ENCODE assay signal across 1 cellular context in the genomic region with DNA sequence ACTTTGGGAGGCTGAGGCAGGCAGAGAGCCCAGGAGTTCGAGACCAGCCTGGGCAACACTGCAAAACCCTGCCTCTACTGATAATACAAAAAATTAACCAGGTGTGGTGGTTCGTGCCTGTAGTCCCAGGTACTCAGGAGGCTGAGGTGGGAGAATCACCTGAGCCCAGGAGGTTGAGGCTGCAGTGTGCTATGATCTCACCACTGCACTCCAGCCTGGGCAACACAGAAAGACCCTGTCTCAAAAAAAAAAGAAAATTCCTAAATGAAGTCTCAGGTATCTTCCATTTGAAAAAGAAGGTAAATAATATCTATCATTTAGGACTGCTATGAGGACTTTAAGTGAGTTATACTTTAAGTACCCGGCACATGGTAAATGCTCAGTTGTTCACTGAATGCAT.
TF ChIP-seq lines count a peak whose summit lies in the region.

No MANE protein-coding gene starts in this region.

TF ChIP-seq in SK-N-SH, 30 proteins besides CTCF, POLR2A, EP300 and RAD21 (continued from another document):
- TF ChIP-seq, protein P1, sequence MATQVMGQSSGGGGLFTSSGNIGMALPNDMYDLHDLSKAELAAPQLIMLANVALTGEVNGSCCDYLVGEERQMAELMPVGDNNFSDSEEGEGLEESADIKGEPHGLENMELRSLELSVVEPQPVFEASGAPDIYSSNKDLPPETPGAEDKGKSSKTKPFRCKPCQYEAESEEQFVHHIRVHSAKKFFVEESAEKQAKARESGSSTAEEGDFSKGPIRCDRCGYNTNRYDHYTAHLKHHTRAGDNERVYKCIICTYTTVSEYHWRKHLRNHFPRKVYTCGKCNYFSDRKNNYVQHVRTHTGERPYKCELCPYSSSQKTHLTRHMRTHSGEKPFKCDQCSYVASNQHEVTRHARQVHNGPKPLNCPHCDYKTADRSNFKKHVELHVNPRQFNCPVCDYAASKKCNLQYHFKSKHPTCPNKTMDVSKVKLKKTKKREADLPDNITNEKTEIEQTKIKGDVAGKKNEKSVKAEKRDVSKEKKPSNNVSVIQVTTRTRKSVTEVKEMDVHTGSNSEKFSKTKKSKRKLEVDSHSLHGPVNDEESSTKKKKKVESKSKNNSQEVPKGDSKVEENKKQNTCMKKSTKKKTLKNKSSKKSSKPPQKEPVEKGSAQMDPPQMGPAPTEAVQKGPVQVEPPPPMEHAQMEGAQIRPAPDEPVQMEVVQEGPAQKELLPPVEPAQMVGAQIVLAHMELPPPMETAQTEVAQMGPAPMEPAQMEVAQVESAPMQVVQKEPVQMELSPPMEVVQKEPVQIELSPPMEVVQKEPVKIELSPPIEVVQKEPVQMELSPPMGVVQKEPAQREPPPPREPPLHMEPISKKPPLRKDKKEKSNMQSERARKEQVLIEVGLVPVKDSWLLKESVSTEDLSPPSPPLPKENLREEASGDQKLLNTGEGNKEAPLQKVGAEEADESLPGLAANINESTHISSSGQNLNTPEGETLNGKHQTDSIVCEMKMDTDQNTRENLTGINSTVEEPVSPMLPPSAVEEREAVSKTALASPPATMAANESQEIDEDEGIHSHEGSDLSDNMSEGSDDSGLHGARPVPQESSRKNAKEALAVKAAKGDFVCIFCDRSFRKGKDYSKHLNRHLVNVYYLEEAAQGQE (IDR thresholded peaks at IDR 0.05; ENCODE audit: low read depth, low read length) = no peak
- no peak for TF ChIP-seq JUND (IDR thresholded peaks at IDR 0.05)
